In the genomic region with DNA sequence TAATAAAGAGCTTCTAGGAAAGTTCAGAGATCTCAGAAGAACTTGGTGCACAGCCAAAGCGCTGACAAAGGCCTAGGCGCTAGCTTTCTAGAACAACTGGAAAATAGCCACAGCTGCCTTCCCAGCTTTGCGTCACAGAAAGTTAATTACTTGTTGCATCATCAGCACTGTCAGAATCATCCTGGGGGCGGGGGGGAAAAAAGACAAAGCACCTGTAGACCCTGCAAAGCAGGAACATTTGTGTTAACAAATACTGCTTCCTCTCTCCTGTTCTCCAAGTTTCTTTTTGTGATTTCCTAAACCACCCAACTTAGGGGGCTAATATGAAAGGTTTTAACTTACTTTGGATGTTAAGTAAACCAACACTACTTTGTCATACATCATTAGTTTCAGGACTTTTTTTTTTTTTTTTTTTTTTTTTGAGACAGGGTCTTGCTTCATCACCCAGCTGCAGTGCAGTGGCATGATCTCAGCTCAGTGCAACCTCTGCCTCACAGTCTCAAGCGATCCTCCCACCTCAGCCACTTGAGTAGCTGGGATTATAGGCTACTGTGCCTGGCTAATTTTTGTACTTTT, we compare ENCODE assay signal across 19 cellular contexts. TPM values are rescaled to one million over a fixed set of nuclear protein-coding genes. Genes with fewer than 3 reads are reported as not detected.
DNase-seq lines count a peak whose midpoint lies in the region; ATAC-seq and TF ChIP-seq lines count a peak whose summit lies in the region.
"Had no signal": no experiment of that assay in that cellular context is flagged by ENCODE, and none has a peak within 500 bp of the region (broad histone marks: within the 10 kb centered on the region; RNA-seq: fewer than 3 reads in every experiment).

No MANE protein-coding gene starts in this region.

- TF ChIP-seq CTCF in HL-60 (IDR thresholded peaks at IDR 0.05; ENCODE audit: insufficient read depth, low read length) (no peak), hepatocyte (IDR thresholded peaks at IDR 0.05; ENCODE audit: poor library complexity) (no peak), Calu3 (IDR thresholded peaks at IDR 0.05; ENCODE audit: unreplicated experiment) (no peak)

- no peaks in the 10 kb centered on the region for H3K4me1 ChIP-seq in hepatocyte (ENCODE audit: insufficient read depth)
- H3K4me1 ChIP-seq: BE2C had no signal

- intact Hi-C loops in Calu3 (cut with micrococcal nuclease; ENCODE audit: unreplicated experiment): no loop called here

- no peaks in the 10 kb centered on the region for H3K27me3 Mint-ChIP-seq in Calu3 (ENCODE audit: unreplicated experiment)

- no peak overlapping the region for H3K27ac Mint-ChIP-seq in Calu3 (ENCODE audit: unreplicated experiment)
- H3K27ac Mint-ChIP-seq: natural killer cell had no signal

- H3K27ac ChIP-seq in HL-60 (replicated peaks): no peak overlapping the region; the same call in 1 of the 2 replicates
- H3K27ac ChIP-seq in hepatocyte: no peak overlapping the region

- H3K79me2 ChIP-seq in hepatocyte: peaks cover 2% of the 10 kb centered on the region

- DNase-seq in AML-193 (lab: John Stamatoyannopoulos, UW): peak; percentile 31 to 48
- DNase-seq in HL-60 (ENCODE audit: low read depth in 1 of 2, low spot score in 1 of 2): peak; percentile 50 to 52
- peak; percentile 67 for DNase-seq in RPMI8226
- peak; percentile 23 for DNase-seq in hepatocyte (ENCODE audit: low spot score)
- DNase-seq in stimulated activated CD4-positive, alpha-beta T cell treated with anti-CD3 and anti-CD28 coated beads, Interleukin-15, amount 100 ng/mL, for 24 hours: no peak
- no peak for DNase-seq in Calu3
- DNase-seq in stimulated activated CD4-positive, alpha-beta T cell treated with anti-CD3 and anti-CD28 coated beads, Interleukin-2, amount 100 ng/mL, for 48 hours: no peak
- DNase-seq: activated CD4-positive, alpha-beta T cell treated with anti-CD3 and anti-CD28 coated beads for 1 hour; activated T-cell treated with anti-CD3 and anti-CD28 coated beads, Interleukin-2, amount 50 U/mL, for 1 hour; BE2C; effector CD4-positive, alpha-beta T cell; EL; head of caudate nucleus; left colon; natural killer cell; NCI-H1436 treated with DMSO at 0.1 percent for 48 hours; NCI-H774; SW 1271 had no signal

- peaks cover 15% of the 10 kb centered on the region for H3K36me3 Mint-ChIP-seq in Calu3 (ENCODE audit: insufficient read depth, unreplicated experiment)
- H3K36me3 Mint-ChIP-seq: natural killer cell had no signal

- H2AFZ ChIP-seq in hepatocyte: no peak overlapping the region

- H3K4me1 Mint-ChIP-seq in Calu3 (ENCODE audit: low read depth, unreplicated experiment): no peaks in the 10 kb centered on the region

- H3K36me3 ChIP-seq in hepatocyte (replicated peaks; ENCODE audit: insufficient read depth, low read depth): no peaks in the 10 kb centered on the region
- H3K36me3 ChIP-seq: BE2C had no signal

- H3K9me3 ChIP-seq in hepatocyte (ENCODE audit: low read depth): no peaks in the 10 kb centered on the region
- H3K9me3 ChIP-seq: BE2C had no signal

- H3K27me3 ChIP-seq in HL-60 (ENCODE audit: insufficient read depth, poor library complexity, severe bottlenecking) (no peaks in the 10 kb centered on the region), hepatocyte (no peaks in the 10 kb centered on the region)
- H3K27me3 ChIP-seq: BE2C had no signal

- no peak for ATAC-seq in GM21737 (IDR thresholded peaks at IDR 0.05; ENCODE audit: unreplicated experiment)
- ATAC-seq: left colon, natural killer cell had no signal

- no peak overlapping the region for H3K4me2 ChIP-seq in hepatocyte

- no peaks in the 10 kb centered on the region for H3K9me3 Mint-ChIP-seq in Calu3 (ENCODE audit: low read depth, unreplicated experiment)
- H3K9me3 Mint-ChIP-seq: natural killer cell had no signal

- BruUV-seq in Calu3 (replicated peaks; lab: Mats Ljungman, UMichigan): no TSS peak

- H4K20me1 ChIP-seq in hepatocyte (ENCODE audit: insufficient read depth, poor library complexity, severe bottlenecking): no peaks in the 10 kb centered on the region

- no peak overlapping the region for H3K4me3 ChIP-seq in HL-60 (replicated peaks; ENCODE audit: insufficient read depth, low read length)
- H3K4me3 ChIP-seq in hepatocyte: no peak overlapping the region

- no peaks in the 10 kb centered on the region for H3K9me2 ChIP-seq in hepatocyte (replicated peaks; ENCODE audit: insufficient read depth)

- no peak overlapping the region for H3K4me3 Mint-ChIP-seq in Calu3 (ENCODE audit: low read depth, unreplicated experiment)
- H3K4me3 Mint-ChIP-seq: natural killer cell had no signal

- CTCF ChIA-PET in Calu3 (lab: Charles Lee): no interaction called here

- WGBS in hepatocyte (ENCODE audit: low lambda C conversion rate, missing lambda C conversion rate): 66% methylated on average over 5 of the region's 5 CpGs

RNA-seq across cellular contexts. Expression of gene AARSD1, which starts 4.8 kb away (rescaled TPM):
- total RNA-seq in hepatocyte: 16.9 and 25.8 TPM in 2 replicates
- polyA plus RNA-seq in hepatocyte: 41.0 and 50.5 TPM in 2 replicates
- 93.7 and 96.6 TPM in 2 replicates for total RNA-seq in Calu3 (2022)

RNA-seq across cellular contexts. Expression of gene PTGES3L, which starts 10.8 kb away (rescaled TPM):
- 0.64 and 2.4 TPM in 2 replicates for total RNA-seq in hepatocyte
- polyA plus RNA-seq in hepatocyte: 0.40 and 0.73 TPM in 2 replicates
- total RNA-seq in Calu3 (2022): 2.0 and 2.1 TPM in 2 replicates

RNA-seq across cellular contexts. Expression of gene RUNDC1, which starts 11.3 kb away (rescaled TPM):
- total RNA-seq in hepatocyte (8.0 and 11.4 TPM in 2 replicates), Calu3 (2022) (32.8 and 35.4 TPM in 2 replicates)
- polyA plus RNA-seq in hepatocyte: 19.6 and 20.3 TPM in 2 replicates

RNA-seq across cellular contexts. Expression of gene RPL27, which starts 29.1 kb away (rescaled TPM):
- 1,020 and 1,179 TPM in 2 replicates for total RNA-seq in hepatocyte
- 580 and 602 TPM in 2 replicates for polyA plus RNA-seq in hepatocyte
- 1,193 and 1,292 TPM in 2 replicates for total RNA-seq in Calu3 (2022)

RNA-seq across cellular contexts. Expression of gene IFI35, which starts 37.5 kb away (rescaled TPM):
- total RNA-seq in hepatocyte: 14.4 and 18.4 TPM in 2 replicates
- 27.5 and 37.8 TPM in 2 replicates for polyA plus RNA-seq in hepatocyte
- total RNA-seq in Calu3 (2022): 98.6 and 195 TPM in 2 replicates

Comparison
In these comparisons a context has a peak if more than half of its experiments do, and no peak if none do; other contexts are left out.
1. DNase-seq: peak in AML-193 (2 of 2), HL-60 (2 of 2), RPMI8226 (single experiment) and hepatocyte (single experiment); none in stimulated activated CD4-positive, alpha-beta T cell treated with anti-CD3 and anti-CD28 coated beads, Interleukin-15, amount 100 ng/mL, for 24 hours (single experiment), Calu3 (single experiment) and stimulated activated CD4-positive, alpha-beta T cell treated with anti-CD3 and anti-CD28 coated beads, Interleukin-2, amount 100 ng/mL, for 48 hours (0 of 2).